ENCODE assay signal across 13 cellular contexts in genomic region chr6:168574699-168575195, GRCh38.
DNase-seq lines count a peak whose midpoint lies in the region; ATAC-seq, FAIRE-seq and TF ChIP-seq lines count a peak whose summit lies in the region.
"Had no signal": no experiment of that assay in that cellular context is flagged by ENCODE, and none has a peak within 500 bp of the region (broad histone marks: within the 10 kb centered on the region; RNA-seq: fewer than 3 reads in every experiment).

No MANE protein-coding gene starts in this region.

- peak in 2 of 4 donors; percentile 6 to 51 for TF ChIP-seq EP300 in sigmoid colon (IDR thresholded peaks at IDR 0.05)

- no peak for TF ChIP-seq CTCF in NB4 (IDR thresholded peaks at IDR 0.05; ENCODE audit: low read depth, low read length)
- TF ChIP-seq CTCF in endodermal cell (conservative IDR thresholded peaks at IDR 0.05) = no peak
- no peak for TF ChIP-seq CTCF in kidney (IDR thresholded peaks at IDR 0.05; ENCODE audit: borderline replicate concordance, extremely low read depth, insufficient read depth)
- no peak for TF ChIP-seq CTCF in sigmoid colon (IDR thresholded peaks at IDR 0.05)
- TF ChIP-seq CTCF in GM13977 (IDR thresholded peaks at IDR 0.05; ENCODE audit: extremely low read depth, insufficient read depth, missing control alignments) = no peak

- H3K36me3 Mint-ChIP-seq in endodermal cell (ENCODE audit: low read depth) = no peaks in the 10 kb centered on the region

- peak; percentile 8 for DNase-seq in NB4 (ENCODE audit: low read depth)
- DNase-seq in endodermal cell = peak; percentile 65
- DNase-seq in kidney = peak; percentile 81
- peak; percentile 93 for DNase-seq in sigmoid colon
- no peak for DNase-seq in GM13977 (ENCODE audit: low spot score)
- DNase-seq in stimulated activated CD4-positive, alpha-beta T cell treated with anti-CD3 and anti-CD28 coated beads, Interleukin-4, amount 100 ng/mL, for 4 hours = no peak
- DNase-seq in GM19240 (ENCODE audit: insufficient read length, low spot score) = no peak
- DNase-seq: activated CD8-positive, alpha-beta memory T cell treated with anti-CD3 and anti-CD28 coated beads for 24 hours; activated naive CD4-positive, alpha-beta T cell; GM23248; NCI-H524 treated with DMSO at 0.1 percent for 48 hours; T1000 had no signal

- H3K27me3 ChIP-seq in endodermal cell (ENCODE audit: control insufficient read depth, insufficient read depth, low read length, poor library complexity, severe bottlenecking) = no peaks in the 10 kb centered on the region
- no peaks in the 10 kb centered on the region for H3K27me3 ChIP-seq in sigmoid colon

- H3K4me1 Mint-ChIP-seq in endodermal cell = no peaks in the 10 kb centered on the region

- H3K9me3 Mint-ChIP-seq in endodermal cell = no peaks in the 10 kb centered on the region

- no peak overlapping the region for H3K27ac Mint-ChIP-seq in endodermal cell

- no peak overlapping the region for H3K27ac ChIP-seq in endodermal cell (ENCODE audit: low read depth, low read length)
- no peak overlapping the region for H3K27ac ChIP-seq in kidney (ENCODE audit: low read depth in 2 of 2, low read length in 2 of 2)
- H3K27ac ChIP-seq in sigmoid colon = peak overlapping the region; percentile 67 to 83 (median 80)
- H3K27ac ChIP-seq: GM23248 had no signal

- WGBS in endodermal cell (ENCODE audit: insufficient coverage in 1 of 2, insufficient read length in 1 of 2), 2 experiments = 83 to 89% methylated on average over 11 to 17 of the region's 17 CpGs
- 64 to 70% methylated on average over 17 of the region's 17 CpGs for WGBS in sigmoid colon, 2 donors

- H3K9ac ChIP-seq in endodermal cell (ENCODE audit: extremely low read depth, low read length, poor library complexity, severe bottlenecking) (no peak overlapping the region), kidney (ENCODE audit: low read length in 2 of 2) (no peak overlapping the region)
- H3K9ac ChIP-seq: GM23248 had no signal

- H3K9me3 ChIP-seq in endodermal cell (ENCODE audit: control insufficient read depth, low read length) = no peaks in the 10 kb centered on the region
- no peaks in the 10 kb centered on the region for H3K9me3 ChIP-seq in kidney (ENCODE audit: control insufficient read depth in 1 of 2, low read length in 2 of 2)
- no peaks in the 10 kb centered on the region for H3K9me3 ChIP-seq in sigmoid colon

- intact Hi-C loops in kidney (cut with DNase I) (no loop called here), sigmoid colon (cut with DNase I) (loop anchor here (5.0 kb wide), 1 partner anchor 53 kb away; no protein-coding TSS in a partner anchor)

- H3K4me3 ChIP-seq in NB4 (ENCODE audit: low read depth, low read length) (no peak overlapping the region), endodermal cell (ENCODE audit: low read length) (no peak overlapping the region), kidney (ENCODE audit: low read length in 2 of 2) (no peak overlapping the region), sigmoid colon (peak overlapping the region in 3 of 4 donors; percentile 2 to 26 (median 25))
- H3K4me3 ChIP-seq: GM23248 had no signal

- H3K36me3 ChIP-seq in endodermal cell (ENCODE audit: control insufficient read depth, insufficient read depth, low read length) = no peaks in the 10 kb centered on the region
- H3K36me3 ChIP-seq in kidney (ENCODE audit: control insufficient read depth in 1 of 2, insufficient read depth in 2 of 2, low read length in 2 of 2) = no peaks in the 10 kb centered on the region
- no peaks in the 10 kb centered on the region for H3K36me3 ChIP-seq in sigmoid colon

- H3K4me1 ChIP-seq in endodermal cell (ENCODE audit: control insufficient read depth, insufficient read depth, low read length) (no peaks in the 10 kb centered on the region), kidney (ENCODE audit: control insufficient read depth in 1 of 2, insufficient read depth in 1 of 2, low read depth in 1 of 2, low read length in 2 of 2) (no peaks in the 10 kb centered on the region), sigmoid colon (peaks cover 0 to 41% (median 34%) of the 10 kb centered on the region in 4 donors)

- in situ Hi-C loops in GM13977 (cut with MboI; ENCODE audit: low pct_unique_long_range_greater_than_20kb, low sequenced_read_pairs, unreplicated experiment) = no loop called here

- FAIRE-seq in kidney (lab: Jason Lieb, UNC) = no peak

- no peak overlapping the region for H3K4me3 Mint-ChIP-seq in endodermal cell

- ATAC-seq in HG03139 (IDR thresholded peaks at IDR 0.05; ENCODE audit: unreplicated experiment) = no peak

- H3K27me3 Mint-ChIP-seq in endodermal cell (ENCODE audit: insufficient read depth) = no peaks in the 10 kb centered on the region

- TF ChIP-seq POLR2A in NB4 (IDR thresholded peaks at IDR 0.05; ENCODE audit: extremely low read depth, insufficient read length) (no peak), sigmoid colon (IDR thresholded peaks at IDR 0.05) (no peak)

Comparison
In these comparisons a context has a peak if more than half of its experiments do, and no peak if none do; other contexts are left out.
1. DNase-seq: peak in NB4 (single experiment), endodermal cell (single experiment), kidney (single experiment) and sigmoid colon (single experiment); none in GM13977 (single experiment), stimulated activated CD4-positive, alpha-beta T cell treated with anti-CD3 and anti-CD28 coated beads, Interleukin-4, amount 100 ng/mL, for 4 hours (0 of 2) and GM19240 (single experiment).
2. H3K4me3 ChIP-seq: peak in sigmoid colon (3 of 4); none in NB4 (single experiment), endodermal cell (single experiment) and kidney (0 of 2).
3. H3K27ac ChIP-seq: peak in sigmoid colon (4 of 4); none in endodermal cell (single experiment) and kidney (0 of 2).